ENCODE assay signal across 7 cellular contexts in genomic region chr1:26287033-26287711, GRCh38.
A peak's percentile ranks its signal among the peaks of the same experiment; 100 is the strongest.
DNase-seq lines count a peak whose midpoint lies in the region; ATAC-seq lines count a peak whose summit lies in the region.

No MANE protein-coding gene starts in this region.

- peak; percentile 48 for ATAC-seq in GM18907 (IDR thresholded peaks at IDR 0.05; ENCODE audit: unreplicated experiment)
- peak; percentile 38 for ATAC-seq in HG03460 (IDR thresholded peaks at IDR 0.05; ENCODE audit: unreplicated experiment)
- no peak for ATAC-seq in HG03565 (IDR thresholded peaks at IDR 0.05; ENCODE audit: unreplicated experiment)

- peak; percentile 40 for DNase-seq in activated CD4-positive, alpha-beta T cell treated with anti-CD3 and anti-CD28 coated beads, Interleukin-2, amount 50 U/mL, for 4 hours
- peak; percentile 75 for DNase-seq in hepatic stellate cell (ENCODE audit: low spot score)
- no peak for DNase-seq in NCI-H446 (lab: John Stamatoyannopoulos, UW)
- no peak for DNase-seq in DMS114 treated with DMSO at 0.1 percent for 48 hours (lab: John Stamatoyannopoulos, UW; ENCODE audit: unreplicated experiment)

Comparison
In these comparisons a context has a peak if more than half of its experiments do, and no peak if none do; other contexts are left out.
1. DNase-seq: peak in activated CD4-positive, alpha-beta T cell treated with anti-CD3 and anti-CD28 coated beads, Interleukin-2, amount 50 U/mL, for 4 hours (2 of 2) and hepatic stellate cell (single experiment); none in NCI-H446 (0 of 2) and DMS114 treated with DMSO at 0.1 percent for 48 hours (single experiment).